In the genomic region with DNA sequence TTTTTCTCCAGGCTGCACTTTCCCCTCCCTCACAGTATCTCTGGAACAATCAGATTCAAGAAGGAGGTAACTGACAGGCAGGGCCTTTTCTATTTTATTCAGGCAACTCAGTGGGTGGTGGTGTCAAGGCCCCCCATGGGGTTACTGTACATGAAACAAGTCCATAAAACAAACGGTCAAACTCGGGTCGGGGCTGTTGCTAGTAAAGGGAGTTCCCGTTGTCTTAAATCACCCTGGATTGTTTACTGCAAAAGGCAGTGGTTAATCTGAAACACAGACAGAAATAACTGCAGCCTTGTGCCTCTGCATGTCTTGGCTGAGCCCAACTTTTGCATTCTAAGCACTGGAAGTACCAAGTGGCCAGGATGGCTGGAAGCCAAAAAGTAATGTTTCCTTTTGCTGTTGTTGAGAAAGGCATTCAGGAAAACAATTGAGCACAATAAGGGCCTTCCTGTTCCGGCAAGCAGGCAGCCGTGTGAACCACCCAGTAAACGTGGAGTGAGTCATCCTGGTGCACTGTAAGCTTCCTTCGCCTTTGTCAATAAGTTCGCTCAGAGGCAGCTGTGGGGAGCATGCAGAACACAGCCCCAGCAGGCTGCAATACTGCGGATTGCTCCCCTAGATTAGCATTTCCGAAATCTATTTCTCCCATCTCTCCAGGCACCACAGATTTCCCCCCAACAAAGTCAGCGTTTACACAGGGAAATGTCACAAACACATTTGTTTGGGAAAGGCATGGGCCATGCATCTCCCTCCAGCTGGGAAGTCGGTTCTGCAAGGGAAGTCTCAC, we compare ENCODE assay signal across 8 cellular contexts.
DNase-seq lines count a peak whose midpoint lies in the region; ATAC-seq, FAIRE-seq and TF ChIP-seq lines count a peak whose summit lies in the region.

No MANE protein-coding gene starts in this region.

- H3K4me1 ChIP-seq in heart right ventricle (peaks cover 9 to 38% (median 24%) of the 10 kb centered on the region in 9 donors), rectal smooth muscle tissue (ENCODE audit: control insufficient read depth, insufficient read depth, low read length) (peaks cover 12% of the 10 kb centered on the region)

- FAIRE-seq in RCC 7860 (lab: Jason Lieb, UNC) = peak; percentile 51

- ATAC-seq in GM19351 (IDR thresholded peaks at IDR 0.05; ENCODE audit: unreplicated experiment) = peak; percentile 79
- ATAC-seq in HG03378 (IDR thresholded peaks at IDR 0.05; ENCODE audit: unreplicated experiment) = peak; percentile 72
- peak; percentile 90 to 98 (median 95) for ATAC-seq in heart right ventricle

- H3K9ac ChIP-seq in rectal smooth muscle tissue (ENCODE audit: low read length) = no peak overlapping the region

- H3K9me3 Mint-ChIP-seq in activated naive CD8-positive, alpha-beta T cell treated with anti-CD3 and anti-CD28 coated beads for 36 hours = peaks cover 13% of the 10 kb centered on the region

- H3K27me3 ChIP-seq in heart right ventricle (peaks cover 0 to 42% (median 6%) of the 10 kb centered on the region in 7 donors), rectal smooth muscle tissue (ENCODE audit: control insufficient read depth, insufficient read depth, low read length) (no peaks in the 10 kb centered on the region)

- peaks cover 0 to 8% (median 0%) of the 10 kb centered on the region in 11 donors for H3K9me3 ChIP-seq in heart right ventricle

- H3K36me3 ChIP-seq in heart right ventricle (no peaks in the 10 kb centered on the region), rectal smooth muscle tissue (ENCODE audit: control insufficient read depth, insufficient read depth, low read length) (no peaks in the 10 kb centered on the region)

- H3K27ac ChIP-seq in heart right ventricle = peak overlapping the region; percentile 41 to 89 (median 74)
- peak overlapping the region; percentile 64 for H3K27ac ChIP-seq in rectal smooth muscle tissue (ENCODE audit: low read depth, low read length)

- no peaks in the 10 kb centered on the region for H3K27me3 Mint-ChIP-seq in activated naive CD8-positive, alpha-beta T cell treated with anti-CD3 and anti-CD28 coated beads for 36 hours

- H3K27ac Mint-ChIP-seq in activated naive CD8-positive, alpha-beta T cell treated with anti-CD3 and anti-CD28 coated beads for 36 hours = peak overlapping the region; percentile 42

- DNase-seq in AG10803 (ENCODE audit: low read depth) (peak; percentile 97), RCC 7860 (ENCODE audit: low spot score) (peak; percentile 80), heart right ventricle (peak; percentile 41 to 84), NCI-H2227 treated with DMSO at 0.1 percent for 48 hours (lab: John Stamatoyannopoulos, UW) (no peak)
- peak; percentile 38 for DNase-seq in activated naive CD8-positive, alpha-beta T cell treated with anti-CD3 and anti-CD28 coated beads for 36 hours

- intact Hi-C loops in heart right ventricle (cut with DNase I) = loop anchor here in 6 of 10 donors (5.0 to 10.0 kb wide), 5 partner anchors 42 to 147 kb away; a partner anchor contains a TSS

- H3K4me3 Mint-ChIP-seq in activated naive CD8-positive, alpha-beta T cell treated with anti-CD3 and anti-CD28 coated beads for 36 hours = no peak overlapping the region

- 12 to 25% methylated on average over 13 of the region's 13 CpGs for WGBS in heart right ventricle, 2 donors

- H3K4me3 ChIP-seq in AG10803 (ENCODE audit: low read length) = no peak overlapping the region
- H3K4me3 ChIP-seq in heart right ventricle = peak overlapping the region in 3 of 10 donors; percentile 3 to 24 (median 20)
- peak overlapping the region; percentile 3 for H3K4me3 ChIP-seq in rectal smooth muscle tissue (ENCODE audit: low read length)

- no peak for TF ChIP-seq CTCF in AG10803 (conservative IDR thresholded peaks at IDR 0.05; ENCODE audit: low read length)
- TF ChIP-seq CTCF in heart right ventricle (IDR thresholded peaks at IDR 0.05) = no peak

- peaks cover 23% of the 10 kb centered on the region for H3K4me1 Mint-ChIP-seq in activated naive CD8-positive, alpha-beta T cell treated with anti-CD3 and anti-CD28 coated beads for 36 hours

- H3K36me3 Mint-ChIP-seq in activated naive CD8-positive, alpha-beta T cell treated with anti-CD3 and anti-CD28 coated beads for 36 hours = peaks cover 14% of the 10 kb centered on the region
